10 cellular contexts compared by ENCODE assay signal in genomic region chr4:26032572-26033320, GRCh38.
DNase-seq lines count a peak whose midpoint lies in the region; ATAC-seq and TF ChIP-seq lines count a peak whose summit lies in the region.
"Had no signal": no experiment of that assay in that cellular context is flagged by ENCODE, and none has a peak within 500 bp of the region (broad histone marks: within the 10 kb centered on the region; RNA-seq: fewer than 3 reads in every experiment).

No MANE protein-coding gene starts in this region.

- no peaks in the 10 kb centered on the region for H3K9me3 ChIP-seq in fibroblast of lung (ENCODE audit: control insufficient read depth, insufficient read depth, low read depth, low read length)

- H3K27me3 ChIP-seq in fibroblast of lung (ENCODE audit: control insufficient read depth, insufficient read depth, low read length): no peaks in the 10 kb centered on the region

- H2AFZ ChIP-seq in fibroblast of lung (ENCODE audit: low read length): no peak overlapping the region

- DNase-seq in EH (ENCODE audit: low read depth) (peak; percentile 92), NCI-H82 treated with DMSO at 0.1 percent for 48 hours (lab: John Stamatoyannopoulos, UW; ENCODE audit: unreplicated experiment) (peak; percentile 42), fibroblast of lung (ENCODE audit: low read depth in 2 of 2) (peak; percentile 86 to 98), renal cortical epithelial cell (ENCODE audit: low read depth) (peak; percentile 81), NCI-H1105 (lab: John Stamatoyannopoulos, UW) (no peak), NCI-H1694 (lab: John Stamatoyannopoulos, UW) (no peak), left colon (no peak)
- DNase-seq: activated CD4-positive, alpha-beta memory T cell treated with anti-CD3 and anti-CD28 coated beads, Interleukin-2, amount 10 ng/mL, durations not matched to agents 7 days and 5 days; naive thymus-derived CD8-positive, alpha-beta T cell had no signal

- H3K4me1 ChIP-seq in fibroblast of lung (ENCODE audit: control insufficient read depth, extremely low read depth, insufficient read depth, low read length): peaks cover 17% of the 10 kb centered on the region

- TF ChIP-seq CTCF in fibroblast of lung (conservative IDR thresholded peaks at IDR 0.05 in 1 of 2, IDR thresholded peaks at IDR 0.05 in 1 of 2; ENCODE audit: low read depth in 1 of 2, low read length in 2 of 2): no peak

- H3K36me3 ChIP-seq in fibroblast of lung (ENCODE audit: control insufficient read depth, insufficient read depth, low read length): no peaks in the 10 kb centered on the region

- no peak for ATAC-seq in left colon
- no peak for ATAC-seq in GM18520 (IDR thresholded peaks at IDR 0.05; ENCODE audit: unreplicated experiment)
- ATAC-seq: naive thymus-derived CD8-positive, alpha-beta T cell had no signal

- H3K9ac ChIP-seq in fibroblast of lung (ENCODE audit: insufficient read depth, low read length): no peak overlapping the region

- intact Hi-C loops in left colon (cut with DNase I, micrococcal nuclease): no loop called here

- H4K20me1 ChIP-seq in fibroblast of lung (ENCODE audit: control insufficient read depth, extremely low read depth, insufficient read depth, low read length): no peaks in the 10 kb centered on the region

- H3K4me3 ChIP-seq in fibroblast of lung (replicated peaks in 1 of 4; ENCODE audit: control extremely low read depth in 1 of 4, insufficient read depth in 1 of 4, low read depth in 3 of 4, low read length in 4 of 4): no peak overlapping the region

- no peak overlapping the region for H3K4me2 ChIP-seq in fibroblast of lung (ENCODE audit: extremely low read depth, insufficient read depth, low read length)

- no peaks in the 10 kb centered on the region for H3K79me2 ChIP-seq in fibroblast of lung (ENCODE audit: control insufficient read depth, insufficient read depth, low read length)

- peak overlapping the region; percentile 81 for H3K27ac ChIP-seq in fibroblast of lung (ENCODE audit: insufficient read depth, low read length)

Comparison
In these comparisons a context has a peak if more than half of its experiments do, and no peak if none do; other contexts are left out.
1. DNase-seq: peak in EH (single experiment), NCI-H82 treated with DMSO at 0.1 percent for 48 hours (single experiment), fibroblast of lung (2 of 2) and renal cortical epithelial cell (single experiment); none in NCI-H1105 (single experiment), NCI-H1694 (single experiment) and left colon (0 of 2).